ENCODE assay signal across 6 cellular contexts in genomic region chr19:56736571-56736970, GRCh38.
"Had no signal": no experiment of that assay in that cellular context is flagged by ENCODE, and none has a peak within 500 bp of the region (broad histone marks: within the 10 kb centered on the region; RNA-seq: fewer than 3 reads in every experiment).

No MANE protein-coding gene starts in this region.

- H3K4me1 Mint-ChIP-seq: IgD-negative memory B cell had no signal

- H3K27ac Mint-ChIP-seq: IgD-negative memory B cell had no signal

- H3K36me3 Mint-ChIP-seq: IgD-negative memory B cell had no signal

- H3K27me3 Mint-ChIP-seq: IgD-negative memory B cell had no signal

- H3K4me3 Mint-ChIP-seq: IgD-negative memory B cell had no signal

- H3K4me3 ChIP-seq: K562 had no signal

- ATAC-seq: HepG2, K562 had no signal

- H3K27ac ChIP-seq: HL-60 had no signal

- DNase-seq: IMR-90, KBM-7 had no signal
